Comparison of ENCODE assay signal across 23 cellular contexts in genomic region chr2:239420077-239420476, GRCh38. TPM values are rescaled to one million over a fixed set of nuclear protein-coding genes. Genes with fewer than 3 reads are reported as not detected.
DNase-seq lines count a peak whose midpoint lies in the region; ATAC-seq, FAIRE-seq and TF ChIP-seq lines count a peak whose summit lies in the region.
"Had no signal": no experiment of that assay in that cellular context is flagged by ENCODE, and none has a peak within 500 bp of the region (broad histone marks: within the 10 kb centered on the region; RNA-seq: fewer than 3 reads in every experiment).

No MANE protein-coding gene starts in this region.

- ATAC-seq in HG03520 (IDR thresholded peaks at IDR 0.05; ENCODE audit: unreplicated experiment) = no peak
- ATAC-seq: HCT116 had no signal

- peaks cover 0 to 2% (median 0%) of the 10 kb centered on the region in 4 experiments; a peak in 1 of 7 replicates for H3K4me1 ChIP-seq in H1 (replicated peaks in 1 of 4; ENCODE audit: control insufficient read depth in 3 of 4, insufficient read depth in 4 of 4, low read length in 3 of 4)
- no peaks in the 10 kb centered on the region for H3K4me1 ChIP-seq in neural progenitor cell
- H3K4me1 ChIP-seq in SJCRH30 = no peaks in the 10 kb centered on the region
- H3K4me1 ChIP-seq: BE2C had no signal

- no peak overlapping the region for H2BK5ac ChIP-seq in H1 (ENCODE audit: low read depth, low read length)

- H3K4me2 ChIP-seq in H1 (ENCODE audit: insufficient read depth in 1 of 2, low read depth in 2 of 2, low read length in 2 of 2) (no peak overlapping the region), neural progenitor cell (no peak overlapping the region)
- H3K4me2 ChIP-seq: BLaER1 treated with 17β-estradiol and CSF1 and Interleukin-3, amounts not matched to agents 10 nM and 100 nM had no signal

- no peak for TF ChIP-seq EP300 in H1 (IDR thresholded peaks at IDR 0.05; ENCODE audit: borderline replicate concordance in 1 of 2, low read depth in 2 of 2, low read length in 2 of 2)

- peaks cover 4% of the 10 kb centered on the region for H3K4me1 Mint-ChIP-seq in neural progenitor cell
- H3K4me1 Mint-ChIP-seq: CD14-positive monocyte; CD8-positive, alpha-beta memory T cell had no signal

- H2BK20ac ChIP-seq in H1 (ENCODE audit: low read length) = no peak overlapping the region

- H2BK15ac ChIP-seq in H1 (ENCODE audit: low read length) = no peak overlapping the region

- no peak overlapping the region for H2BK12ac ChIP-seq in H1 (ENCODE audit: low read depth, low read length)

- no peak overlapping the region for H3K4ac ChIP-seq in H1 (replicated peaks; ENCODE audit: insufficient read length, low read depth, low read length)

- POLR2A ChIA-PET in H1 (lab: Charles Lee; ENCODE audit: partially characterized antibody) = no interaction called here

- H3F3A ChIP-seq in neural progenitor cell (ENCODE audit: low read depth) = no peaks in the 10 kb centered on the region

- H3K27ac ChIP-seq in H1 (ENCODE audit: low read depth, low read length) (no peak overlapping the region), neural progenitor cell (no peak overlapping the region), SJCRH30 (no peak overlapping the region)
- H3K27ac ChIP-seq: 22Rv1; BLaER1 treated with 17β-estradiol and CSF1 and Interleukin-3, amounts not matched to agents 10 nM and 100 nM had no signal

- H4K20me1 ChIP-seq in H1 (replicated peaks in 1 of 2; ENCODE audit: control insufficient read depth in 1 of 2, insufficient read depth in 2 of 2, low read length in 2 of 2) = no peaks in the 10 kb centered on the region
- no peaks in the 10 kb centered on the region for H4K20me1 ChIP-seq in neural progenitor cell (ENCODE audit: low read depth)
- H4K20me1 ChIP-seq: BLaER1 treated with 17β-estradiol and CSF1 and Interleukin-3, amounts not matched to agents 10 nM and 100 nM had no signal

- no peak for TF ChIP-seq RAD21 in H1 (IDR thresholded peaks at IDR 0.05 in 1 of 2, conservative IDR thresholded peaks at IDR 0.05 in 1 of 2; ENCODE audit: low read depth in 2 of 2, low read length in 2 of 2)

- peaks cover 9% of the 10 kb centered on the region for H3K9me3 Mint-ChIP-seq in neural progenitor cell
- H3K9me3 Mint-ChIP-seq: CD4-positive, alpha-beta T cell had no signal

- no peak for FAIRE-seq in H1 (lab: Jason Lieb, UNC)
- FAIRE-seq: A204.1, D721Med, G401.6, GM12892, GM19239 had no signal

- no peaks in the 10 kb centered on the region for H3K36me3 Mint-ChIP-seq in neural progenitor cell
- H3K36me3 Mint-ChIP-seq: CD14-positive monocyte; CD8-positive, alpha-beta memory T cell had no signal

- no peak overlapping the region for H4K8ac ChIP-seq in H1 (ENCODE audit: extremely low read depth, insufficient read depth, low read length)

- no peak overlapping the region for H2BK120ac ChIP-seq in H1 (replicated peaks; ENCODE audit: low read depth, low read length)

- peaks cover 10% of the 10 kb centered on the region for H3K27me3 Mint-ChIP-seq in neural progenitor cell (ENCODE audit: insufficient read depth, low read depth)

- no peaks in the 10 kb centered on the region for H3K79me2 ChIP-seq in H1 (ENCODE audit: control insufficient read depth in 1 of 2, insufficient read depth in 2 of 2, low read length in 2 of 2)
- no peaks in the 10 kb centered on the region for H3K79me2 ChIP-seq in neural progenitor cell (ENCODE audit: low read depth)

- no peak overlapping the region for H3K9ac ChIP-seq in H1 (replicated peaks in 1 of 4; ENCODE audit: extremely low read depth in 1 of 4, low read depth in 3 of 4, low read length in 3 of 4)
- H3K9ac ChIP-seq in neural progenitor cell = no peak overlapping the region
- H3K9ac ChIP-seq: BLaER1 treated with 17β-estradiol and CSF1 and Interleukin-3, amounts not matched to agents 10 nM and 100 nM had no signal

- H3K14ac ChIP-seq in H1 (ENCODE audit: insufficient read length) = no peak overlapping the region

- H2AK5ac ChIP-seq in H1 (ENCODE audit: low read depth, low read length) = no peak overlapping the region

- CTCF ChIA-PET in H1 (lab: Charles Lee; ENCODE audit: partially characterized antibody) = no interaction called here

- no peak overlapping the region for H3K4me3 ChIP-seq in H1 (ENCODE audit: extremely low read depth in 1 of 4, insufficient read depth in 2 of 4, low read depth in 3 of 4, low read length in 4 of 4)
- no peak overlapping the region for H3K4me3 ChIP-seq in neural progenitor cell
- H3K4me3 ChIP-seq in SJCRH30 = no peak overlapping the region
- H3K4me3 ChIP-seq: BLaER1 treated with 17β-estradiol and CSF1 and Interleukin-3, amounts not matched to agents 10 nM and 100 nM had no signal

- H3K27me3 ChIP-seq in H1 (replicated peaks in 1 of 4; ENCODE audit: control insufficient read depth in 3 of 4, extremely low read depth in 1 of 4, insufficient read depth in 3 of 4, low read length in 3 of 4) = no peaks in the 10 kb centered on the region
- peaks cover 3% of the 10 kb centered on the region for H3K27me3 ChIP-seq in neural progenitor cell
- H3K27me3 ChIP-seq in SJCRH30 = no peaks in the 10 kb centered on the region
- H3K27me3 ChIP-seq: BLaER1 treated with 17β-estradiol and CSF1 and Interleukin-3, amounts not matched to agents 10 nM and 100 nM had no signal

- WGBS in H1 (ENCODE audit: extremely low coverage in 1 of 2, insufficient coverage in 1 of 2, insufficient read length in 1 of 2, insufficient replicate concordance in 2 of 2, low coverage in 1 of 2, low lambda C conversion rate in 2 of 2, missing lambda C conversion rate in 1 of 2), 2 experiments = 86% methylated on average over 12 of the region's 12 CpGs; no CpG with 5 or more reads in 1 of the 2 experiments

- no peaks in the 10 kb centered on the region for H3K9me3 ChIP-seq in H1 (ENCODE audit: insufficient read depth in 2 of 2, low read depth in 1 of 2, low read length in 1 of 2)
- H3K9me3 ChIP-seq in neural progenitor cell (ENCODE audit: low read depth) = no peaks in the 10 kb centered on the region
- H3K9me3 ChIP-seq in SJCRH30 (replicated peaks) = no peaks in the 10 kb centered on the region
- H3K9me3 ChIP-seq: BE2C had no signal

- H3K36me3 ChIP-seq in H1 (ENCODE audit: control insufficient read depth in 2 of 4, insufficient read depth in 4 of 4, low read length in 3 of 4) (no peaks in the 10 kb centered on the region), neural progenitor cell (no peaks in the 10 kb centered on the region), SJCRH30 (no peaks in the 10 kb centered on the region)
- H3K36me3 ChIP-seq: BE2C; BLaER1 treated with 17β-estradiol and CSF1 and Interleukin-3, amounts not matched to agents 10 nM and 100 nM had no signal

- no peaks in the 10 kb centered on the region for H3K23me2 ChIP-seq in H1 (ENCODE audit: low read depth, low read length)

- H4K5ac ChIP-seq in H1 (ENCODE audit: insufficient read length, low read depth, low read length) = no peak overlapping the region

- no peak for TF ChIP-seq CTCF in H1 (IDR thresholded peaks at IDR 0.05; ENCODE audit: control extremely low read depth in 1 of 3, insufficient read depth in 1 of 3, low read depth in 1 of 3, low read length in 3 of 3)
- no peak for TF ChIP-seq CTCF in neural progenitor cell (IDR thresholded peaks at IDR 0.05)

- TF ChIP-seq POLR2A in H1 (IDR thresholded peaks at IDR 0.05; ENCODE audit: control extremely low read depth in 1 of 2, low read depth in 2 of 2, low read length in 2 of 2) = no peak

- H2AFZ ChIP-seq in H1 (ENCODE audit: low read length) (peak overlapping the region; percentile 12; the same call in 1 of the 2 replicates), neural progenitor cell (replicated peaks) (peak overlapping the region; percentile 82)

- no peak overlapping the region for H3K56ac ChIP-seq in H1 (replicated peaks; ENCODE audit: insufficient read length, low read depth, low read length)

- no peak overlapping the region for H4K91ac ChIP-seq in H1 (replicated peaks; ENCODE audit: insufficient read length, low read length)

- no peak overlapping the region for H3K27ac Mint-ChIP-seq in neural progenitor cell
- H3K27ac Mint-ChIP-seq: CD14-positive monocyte; CD4-positive, alpha-beta T cell had no signal

- DNase-seq in DMS53 treated with DMSO at 0.1 percent for 48 hours (lab: John Stamatoyannopoulos, UW; ENCODE audit: unreplicated experiment) (peak; percentile 4), DMS53 (lab: John Stamatoyannopoulos, UW) (no peak), H1 (ENCODE audit: low read depth in 1 of 2, low spot score in 2 of 2) (no peak), neural progenitor cell (ENCODE audit: low spot score) (no peak), SJCRH30 (no peak), AML-193 (lab: John Stamatoyannopoulos, UW) (no peak)
- DNase-seq: BE2C; CD4-positive, alpha-beta T cell; CD8-positive, alpha-beta memory T cell; DMS 273 treated with DMSO at 0.1 percent for 48 hours; DND-41; GOT3; H7 had no signal

- H3K79me1 ChIP-seq in H1 (ENCODE audit: low read depth, low read length) = no peaks in the 10 kb centered on the region

- no peak overlapping the region for H3K4me3 Mint-ChIP-seq in neural progenitor cell
- H3K4me3 Mint-ChIP-seq: CD14-positive monocyte; CD4-positive, alpha-beta T cell; CD8-positive, alpha-beta memory T cell had no signal

- no peak overlapping the region for H3K23ac ChIP-seq in H1 (ENCODE audit: insufficient read length)

- H3K18ac ChIP-seq in H1 (ENCODE audit: extremely low read depth, low read length) = no peak overlapping the region

TF ChIP-seq in H1, 55 proteins besides CTCF, POLR2A, EP300 and RAD21 (continues in another document):
- no peak for TF ChIP-seq BRCA1 (IDR thresholded peaks at IDR 0.05; ENCODE audit: low read depth, low read length)
- TF ChIP-seq TAF7 (optimal IDR thresholded peaks at IDR 0.05; ENCODE audit: borderline replicate concordance, low read depth, low read length) = no peak
- no peak for TF ChIP-seq RXRA (IDR thresholded peaks at IDR 0.05; ENCODE audit: insufficient read depth, low read depth, low read length)
- no peak for TF ChIP-seq EGR1 (IDR thresholded peaks at IDR 0.05; ENCODE audit: borderline replicate concordance, low read depth, low read length)
- no peak for TF ChIP-seq CHD1 (IDR thresholded peaks at IDR 0.05; ENCODE audit: low read depth, low read length)
- TF ChIP-seq BCL11A (IDR thresholded peaks at IDR 0.05; ENCODE audit: low read depth in 2 of 2, low read length in 2 of 2) = no peak
- no peak for TF ChIP-seq HDAC6 (IDR thresholded peaks at IDR 0.05; ENCODE audit: low read depth, low read length)
- TF ChIP-seq SIX5 (IDR thresholded peaks at IDR 0.05; ENCODE audit: low read depth, low read length) = no peak

RNA-seq across cellular contexts. Expression of gene HDAC4, which starts 19.3 kb away (rescaled TPM):
- total RNA-seq in H1 (2021; fragmentation: NEBNext Ultra II Directional; extraction: Animal tissue kit (Norgen Biotek cat#: 25700)) = 31.3 and 31.5 TPM in 2 replicates
- polyA plus RNA-seq in H1 (2011; rRNA removed) = 15.4 and 31.2 TPM in 2 replicates
- 14.3 TPM for polyA plus RNA-seq in H1 (2011; cell fraction: cytosol; rRNA removed)
- 24.1 TPM for polyA plus RNA-seq in H1 (2011; cell fraction: nucleus; rRNA removed)
- polyA plus RNA-seq in H1 (2012, experiment 1 of 2) = 9.7 to 17.8 TPM (median 12.6 TPM) in 4 replicates
- 5.0 TPM for polyA plus RNA-seq in H1 (2012, experiment 2 of 2)
- polyA plus RNA-seq in H1 (2013, experiment 1 of 2) = 14.8 TPM
- 12.6 TPM for polyA plus RNA-seq in H1 (2013, experiment 2 of 2)
- polyA minus RNA-seq in H1 (2011; rRNA and poly(A)+ RNA removed) = 35.1 and 38.5 TPM in 2 replicates
- polyA minus RNA-seq in H1 (2011; cell fraction: cytosol; rRNA and poly(A)+ RNA removed) = 26.3 TPM
- 47.3 TPM for polyA minus RNA-seq in H1 (2011; cell fraction: nucleus; rRNA and poly(A)+ RNA removed)
- total RNA-seq in neural progenitor cell (ENCODE audit: low replicate concordance) = 36.0 and 40.8 TPM in 2 replicates
- total RNA-seq in SJCRH30 (2014; rRNA removed; shearing (Covaris generic)) = 8.9 and 11.3 TPM in 2 replicates
